ENCODE assay signal across 8 cellular contexts in the genomic region with DNA sequence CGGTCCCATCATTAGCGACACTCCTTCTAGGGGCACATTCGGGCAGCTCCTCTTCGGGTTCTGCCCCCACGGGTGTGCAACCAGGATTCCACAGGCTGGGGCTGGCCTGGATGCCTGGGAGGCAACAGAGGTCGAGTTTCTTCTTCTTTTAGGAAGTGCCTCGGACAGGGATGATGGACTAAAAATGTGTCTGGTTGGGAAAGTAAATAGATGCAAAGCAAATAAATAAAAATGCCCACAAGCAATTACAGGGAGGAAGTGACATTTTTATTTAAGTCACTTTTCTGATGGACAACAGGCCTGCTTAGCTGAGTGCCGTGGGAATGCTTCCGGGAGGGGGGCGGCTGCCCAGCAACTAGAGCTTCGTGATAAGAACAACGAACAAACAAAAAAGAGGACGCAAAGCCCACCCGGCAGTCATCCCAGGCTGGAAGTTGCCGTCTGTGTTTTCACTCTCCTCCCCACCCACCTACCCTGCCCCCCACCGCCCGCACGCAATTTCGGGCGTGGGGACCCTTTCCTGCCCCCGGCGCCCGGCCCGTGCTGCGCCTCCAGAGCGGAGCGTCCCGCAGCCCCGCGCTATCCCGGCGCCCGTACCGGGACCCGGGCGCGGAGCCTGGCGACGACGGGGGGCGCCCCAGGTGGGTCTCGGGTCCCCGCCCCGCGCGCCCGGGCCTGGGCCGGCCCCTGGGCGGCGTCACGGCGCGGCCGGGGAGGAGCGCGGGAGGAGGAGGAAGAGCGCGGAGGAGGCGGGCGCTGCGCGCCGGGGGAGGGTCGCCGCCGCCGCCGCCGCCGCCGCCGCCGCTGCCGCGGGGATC. TPM values are rescaled to one million over a fixed set of nuclear protein-coding genes. Genes with fewer than 3 reads are reported as not detected.
DNase-seq lines count a peak whose midpoint lies in the region; ATAC-seq and TF ChIP-seq lines count a peak whose summit lies in the region.

No MANE protein-coding gene starts in this region.

- 4% methylated on average over 75 of the region's 75 CpGs for WGBS in liver

- TF ChIP-seq RAD21 in liver (IDR thresholded peaks at IDR 0.05) = peak in 1 of 2 donors; percentile 8

- H3K36me3 ChIP-seq in liver (ENCODE audit: control insufficient read depth in 4 of 4, insufficient read depth in 3 of 4, low read depth in 1 of 4, low read length in 3 of 4) = no peaks in the 10 kb centered on the region

- no peak for TF ChIP-seq CTCF in liver (IDR thresholded peaks at IDR 0.05; ENCODE audit: low read depth, low read length, missing input control)

- DNase-seq in NCI-H510A treated with DMSO at 0.1 percent for 48 hours (lab: John Stamatoyannopoulos, UW) (peak; percentile 32), NCI-H510A (lab: John Stamatoyannopoulos, UW) (no peak), NCI-H1092 (lab: John Stamatoyannopoulos, UW) (peak; percentile 4), dermis blood vessel endothelial cell (peak; percentile 68)
- peak; percentile 58 for DNase-seq in stimulated activated CD8-positive, alpha-beta memory T cell treated with anti-CD3 and anti-CD28 coated beads, Interleukin-4, amount 100 ng/mL, for 24 hours (ENCODE audit: low read depth)

- H3K4me1 ChIP-seq in liver (ENCODE audit: control insufficient read depth in 4 of 4, insufficient read depth in 4 of 4, low read length in 3 of 4) = peaks cover 0 to 22% (median 10%) of the 10 kb centered on the region in 4 donors

- peak; percentile 72 for ATAC-seq in HG02571 (IDR thresholded peaks at IDR 0.05; ENCODE audit: unreplicated experiment)
- peak; percentile 61 for ATAC-seq in activated CD4-positive, CD25-positive, alpha-beta regulatory T cell treated with anti-CD3 and anti-CD28 coated beads, Interleukin-2, amount 50 U/mL, for 24 hours

- H3K27me3 ChIP-seq in liver (ENCODE audit: control insufficient read depth in 4 of 4, insufficient read depth in 4 of 4, low read length in 3 of 4) = no peaks in the 10 kb centered on the region

- peak overlapping the region; percentile 57 to 60 for H3K27ac ChIP-seq in liver (ENCODE audit: low read depth in 1 of 2, low read length in 2 of 2)

- H3K9me3 ChIP-seq in liver (ENCODE audit: control insufficient read depth in 4 of 4, low read length in 3 of 4) = no peaks in the 10 kb centered on the region

- peak overlapping the region in 2 of 3 donors; percentile 33 to 90 for H3K4me3 ChIP-seq in liver (ENCODE audit: low read depth in 1 of 3, low read length in 3 of 3)

- H3K9ac ChIP-seq in liver (ENCODE audit: low read depth in 1 of 2, low read length in 2 of 2) = no peak overlapping the region

TF ChIP-seq in liver, 16 proteins besides CTCF, POLR2A, EP300 and RAD21:
- no peak for TF ChIP-seq YY1 (IDR thresholded peaks at IDR 0.05)
- TF ChIP-seq JUND (IDR thresholded peaks at IDR 0.05) = no peak
- TF ChIP-seq TAF1 (conservative IDR thresholded peaks at IDR 0.05) = no peak
- no peak for TF ChIP-seq REST (IDR thresholded peaks at IDR 0.05)
- TF ChIP-seq GABPA (IDR thresholded peaks at IDR 0.05 in 1 of 2, conservative IDR thresholded peaks at IDR 0.05 in 1 of 2) = no peak
- no peak for TF ChIP-seq HNF4A (conservative IDR thresholded peaks at IDR 0.05)
- no peak for TF ChIP-seq FOXA1 (IDR thresholded peaks at IDR 0.05)
- TF ChIP-seq, protein P1, sequence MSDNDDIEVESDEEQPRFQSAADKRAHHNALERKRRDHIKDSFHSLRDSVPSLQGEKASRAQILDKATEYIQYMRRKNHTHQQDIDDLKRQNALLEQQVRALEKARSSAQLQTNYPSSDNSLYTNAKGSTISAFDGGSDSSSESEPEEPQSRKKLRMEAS (IDR thresholded peaks at IDR 0.05) = no peak
- no peak for TF ChIP-seq HNF4G (IDR thresholded peaks at IDR 0.05)

RNA-seq across cellular contexts. Expression of gene NCK2, which starts 0.4 kb away (rescaled TPM):
- 51.1 and 51.6 TPM in 2 replicates for total RNA-seq in dermis blood vessel endothelial cell
- total RNA-seq in liver = 10 to 100 TPM; 13.4 to 15.0 TPM
- polyA plus RNA-seq in liver = 1 to 10 TPM; 3.4 to 8.1 TPM
